In the genomic region with DNA sequence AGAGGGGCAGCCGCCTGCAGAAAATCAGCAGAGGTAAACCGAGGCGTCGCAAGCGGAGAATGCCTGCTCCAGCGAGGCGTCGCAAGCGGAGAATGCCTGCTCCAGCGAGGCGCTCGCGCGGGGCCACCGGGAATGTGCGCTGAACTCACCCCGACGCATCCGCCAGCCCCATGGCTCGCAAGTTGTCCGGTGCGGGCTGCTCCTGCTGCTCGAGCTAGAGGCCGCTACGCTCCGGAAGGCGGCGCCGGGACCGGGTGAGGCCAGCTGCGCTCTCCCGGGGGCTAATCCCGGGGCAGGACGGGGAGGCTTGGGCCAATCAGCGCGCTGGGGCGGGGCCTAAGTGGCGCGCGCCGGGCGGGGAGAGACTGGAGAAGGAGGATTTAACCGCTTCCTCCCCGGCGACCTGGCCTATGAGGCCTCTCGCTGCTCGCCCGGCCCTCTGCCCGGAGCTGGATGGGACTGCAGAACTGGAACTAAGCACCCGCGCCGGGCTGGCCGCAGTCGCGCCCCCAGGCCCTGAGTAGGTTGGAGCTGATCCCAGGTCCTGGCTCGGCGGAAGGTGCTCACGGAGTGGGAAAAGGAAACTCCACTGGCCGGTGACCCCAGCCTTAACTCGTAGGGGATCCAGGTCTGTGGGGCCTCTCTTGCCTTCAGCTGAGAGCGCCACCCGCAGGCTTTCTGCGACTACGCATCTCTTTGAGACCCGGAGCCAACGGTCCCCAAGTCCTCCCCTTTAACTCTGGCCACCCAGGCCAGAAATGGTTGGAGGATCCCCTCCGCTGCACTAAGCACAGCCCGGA, we compare ENCODE assay signal across 1 cellular context.
A peak's percentile ranks its signal among the peaks of the same experiment; 100 is the strongest.
TF ChIP-seq lines count a peak whose summit lies in the region.

Gene SLC26A6, minus strand, starts transcription at position 240 of the 800 bp plus-strand sequence. Its CDS starts 68 bp downstream, at position 172.

TF ChIP-seq in K562, 482 proteins besides CTCF, POLR2A, EP300 and RAD21 (continued from another document and continues in another):
- TF ChIP-seq CREB5 (CRISPR knock-in tag; IDR thresholded peaks at IDR 0.05) (no peak), BRD9 (IDR thresholded peaks at IDR 0.05; ENCODE audit: low read depth, partially characterized antibody) (peak; percentile 30), GABPB1 (CRISPR knock-in tag; IDR thresholded peaks at IDR 0.05) (peak; percentile 66; the same call in 1 of the 2 replicates), SMARCA5 (IDR thresholded peaks at IDR 0.05) (0 out of 2 replicates have a peak, but pooled peaks have one; percentile 13), ZBTB49 (CRISPR knock-in tag; IDR thresholded peaks at IDR 0.05; ENCODE audit: borderline replicate concordance) (no peak), NBN (IDR thresholded peaks at IDR 0.05; ENCODE audit: low read depth) (peak; percentile 77), SIN3A (IDR thresholded peaks at IDR 0.05; ENCODE audit: borderline replicate concordance in 2 of 2, control insufficient read depth in 1 of 2, low read depth in 2 of 2, low read length in 2 of 2) (peak; percentile 40 to 82; a peak in 2 of 4 replicates), NFYB (IDR thresholded peaks at IDR 0.05; ENCODE audit: extremely low read depth, insufficient read length) (peak; percentile 88), ZSCAN32 (CRISPR knock-in tag; IDR thresholded peaks at IDR 0.05) (no peak), HDAC1 (IDR thresholded peaks at IDR 0.05) (peak in 1 of 2 experiments; percentile 70; a peak in 2 of 4 replicates), CC2D1A (IDR thresholded peaks at IDR 0.05) (peak; percentile 32; the same call in 1 of the 2 replicates), E4F1 (CRISPR knock-in tag; IDR thresholded peaks at IDR 0.05; ENCODE audit: borderline replicate concordance) (no peak), BRF2 (IDR thresholded peaks at IDR 0.05; ENCODE audit: borderline replicate concordance, insufficient read depth, insufficient read length) (no peak), SNAPC5 (CRISPR knock-in tag; IDR thresholded peaks at IDR 0.05) (no peak), ZBTB1 (CRISPR knock-in tag; IDR thresholded peaks at IDR 0.05; ENCODE audit: borderline replicate concordance, low read depth) (peak; percentile 45; the same call in 1 of the 2 replicates), PHF20 (IDR thresholded peaks at IDR 0.05; ENCODE audit: partially characterized antibody) (peak; percentile 68), RBFOX2 (IDR thresholded peaks at IDR 0.05; ENCODE audit: low read depth, low read length) (peak; percentile 90), ATF1 (CRISPR knock-in tag; IDR thresholded peaks at IDR 0.05) (no peak), ATF1 (tag; IDR thresholded peaks at IDR 0.05) (peak; percentile 45), KAT7 (CRISPR knock-in tag; IDR thresholded peaks at IDR 0.05; ENCODE audit: borderline replicate concordance) (peak; percentile 91; the same call in 1 of the 2 replicates), STAG1 (CRISPR knock-in tag; IDR thresholded peaks at IDR 0.05; ENCODE audit: borderline replicate concordance) (no peak), CBFA2T2 (conservative IDR thresholded peaks at IDR 0.05) (no peak), CREM (IDR thresholded peaks at IDR 0.05; ENCODE audit: low read depth) (peak; percentile 41), ATF7 (IDR thresholded peaks at IDR 0.05) (peak; percentile 52; the same call in 1 of the 2 replicates), EP400 (IDR thresholded peaks at IDR 0.05) (peak; percentile 58), POLR2G (IDR thresholded peaks at IDR 0.05; ENCODE audit: low read depth, low read length) (peak; percentile 91), GATAD2B (IDR thresholded peaks at IDR 0.05; ENCODE audit: borderline replicate concordance) (0 out of 2 replicates have a peak, but pooled peaks have one; percentile 38), ZBTB2 (IDR thresholded peaks at IDR 0.05) (no peak), SMAD1 (IDR thresholded peaks at IDR 0.05; ENCODE audit: low read depth, low read length, partially characterized antibody) (no peak), U2AF1 (optimal IDR thresholded peaks at IDR 0.05; ENCODE audit: low read depth, low read length) (peak; percentile 64), ELF4 (CRISPR knock-in tag; IDR thresholded peaks at IDR 0.05) (no peak), DACH1 (IDR thresholded peaks at IDR 0.05; ENCODE audit: partially characterized antibody) (peak; percentile 55), FUS (optimal IDR thresholded peaks at IDR 0.05; ENCODE audit: low read depth, low read length) (no peak), HMGN3 (IDR thresholded peaks at IDR 0.05; ENCODE audit: borderline replicate concordance, extremely low read depth, insufficient read length, low read depth, low read length) (peak; percentile 72)
- TF ChIP-seq, protein P1, sequence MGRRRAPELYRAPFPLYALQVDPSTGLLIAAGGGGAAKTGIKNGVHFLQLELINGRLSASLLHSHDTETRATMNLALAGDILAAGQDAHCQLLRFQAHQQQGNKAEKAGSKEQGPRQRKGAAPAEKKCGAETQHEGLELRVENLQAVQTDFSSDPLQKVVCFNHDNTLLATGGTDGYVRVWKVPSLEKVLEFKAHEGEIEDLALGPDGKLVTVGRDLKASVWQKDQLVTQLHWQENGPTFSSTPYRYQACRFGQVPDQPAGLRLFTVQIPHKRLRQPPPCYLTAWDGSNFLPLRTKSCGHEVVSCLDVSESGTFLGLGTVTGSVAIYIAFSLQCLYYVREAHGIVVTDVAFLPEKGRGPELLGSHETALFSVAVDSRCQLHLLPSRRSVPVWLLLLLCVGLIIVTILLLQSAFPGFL (CRISPR knock-in tag; IDR thresholded peaks at IDR 0.05), result peak; percentile 93; the same call in 1 of the 2 replicates
- TF ChIP-seq, protein P2, sequence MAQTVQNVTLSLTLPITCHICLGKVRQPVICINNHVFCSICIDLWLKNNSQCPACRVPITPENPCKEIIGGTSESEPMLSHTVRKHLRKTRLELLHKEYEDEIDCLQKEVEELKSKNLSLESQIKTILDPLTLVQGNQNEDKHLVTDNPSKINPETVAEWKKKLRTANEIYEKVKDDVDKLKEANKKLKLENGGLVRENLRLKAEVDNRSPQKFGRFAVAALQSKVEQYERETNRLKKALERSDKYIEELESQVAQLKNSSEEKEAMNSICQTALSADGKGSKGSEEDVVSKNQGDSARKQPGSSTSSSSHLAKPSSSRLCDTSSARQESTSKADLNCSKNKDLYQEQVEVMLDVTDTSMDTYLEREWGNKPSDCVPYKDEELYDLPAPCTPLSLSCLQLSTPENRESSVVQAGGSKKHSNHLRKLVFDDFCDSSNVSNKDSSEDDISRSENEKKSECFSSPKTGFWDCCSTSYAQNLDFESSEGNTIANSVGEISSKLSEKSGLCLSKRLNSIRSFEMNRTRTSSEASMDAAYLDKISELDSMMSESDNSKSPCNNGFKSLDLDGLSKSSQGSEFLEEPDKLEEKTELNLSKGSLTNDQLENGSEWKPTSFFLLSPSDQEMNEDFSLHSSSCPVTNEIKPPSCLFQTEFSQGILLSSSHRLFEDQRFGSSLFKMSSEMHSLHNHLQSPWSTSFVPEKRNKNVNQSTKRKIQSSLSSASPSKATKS (CRISPR knock-in tag; IDR thresholded peaks at IDR 0.05), result no peak
- TF ChIP-seq, protein P3, sequence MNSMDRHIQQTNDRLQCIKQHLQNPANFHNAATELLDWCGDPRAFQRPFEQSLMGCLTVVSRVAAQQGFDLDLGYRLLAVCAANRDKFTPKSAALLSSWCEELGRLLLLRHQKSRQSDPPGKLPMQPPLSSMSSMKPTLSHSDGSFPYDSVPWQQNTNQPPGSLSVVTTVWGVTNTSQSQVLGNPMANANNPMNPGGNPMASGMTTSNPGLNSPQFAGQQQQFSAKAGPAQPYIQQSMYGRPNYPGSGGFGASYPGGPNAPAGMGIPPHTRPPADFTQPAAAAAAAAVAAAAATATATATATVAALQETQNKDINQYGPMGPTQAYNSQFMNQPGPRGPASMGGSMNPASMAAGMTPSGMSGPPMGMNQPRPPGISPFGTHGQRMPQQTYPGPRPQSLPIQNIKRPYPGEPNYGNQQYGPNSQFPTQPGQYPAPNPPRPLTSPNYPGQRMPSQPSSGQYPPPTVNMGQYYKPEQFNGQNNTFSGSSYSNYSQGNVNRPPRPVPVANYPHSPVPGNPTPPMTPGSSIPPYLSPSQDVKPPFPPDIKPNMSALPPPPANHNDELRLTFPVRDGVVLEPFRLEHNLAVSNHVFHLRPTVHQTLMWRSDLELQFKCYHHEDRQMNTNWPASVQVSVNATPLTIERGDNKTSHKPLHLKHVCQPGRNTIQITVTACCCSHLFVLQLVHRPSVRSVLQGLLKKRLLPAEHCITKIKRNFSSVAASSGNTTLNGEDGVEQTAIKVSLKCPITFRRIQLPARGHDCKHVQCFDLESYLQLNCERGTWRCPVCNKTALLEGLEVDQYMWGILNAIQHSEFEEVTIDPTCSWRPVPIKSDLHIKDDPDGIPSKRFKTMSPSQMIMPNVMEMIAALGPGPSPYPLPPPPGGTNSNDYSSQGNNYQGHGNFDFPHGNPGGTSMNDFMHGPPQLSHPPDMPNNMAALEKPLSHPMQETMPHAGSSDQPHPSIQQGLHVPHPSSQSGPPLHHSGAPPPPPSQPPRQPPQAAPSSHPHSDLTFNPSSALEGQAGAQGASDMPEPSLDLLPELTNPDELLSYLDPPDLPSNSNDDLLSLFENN (IDR thresholded peaks at IDR 0.05; ENCODE audit: low read depth in 2 of 2, low read length in 2 of 2), result no peak
